In the genomic region with DNA sequence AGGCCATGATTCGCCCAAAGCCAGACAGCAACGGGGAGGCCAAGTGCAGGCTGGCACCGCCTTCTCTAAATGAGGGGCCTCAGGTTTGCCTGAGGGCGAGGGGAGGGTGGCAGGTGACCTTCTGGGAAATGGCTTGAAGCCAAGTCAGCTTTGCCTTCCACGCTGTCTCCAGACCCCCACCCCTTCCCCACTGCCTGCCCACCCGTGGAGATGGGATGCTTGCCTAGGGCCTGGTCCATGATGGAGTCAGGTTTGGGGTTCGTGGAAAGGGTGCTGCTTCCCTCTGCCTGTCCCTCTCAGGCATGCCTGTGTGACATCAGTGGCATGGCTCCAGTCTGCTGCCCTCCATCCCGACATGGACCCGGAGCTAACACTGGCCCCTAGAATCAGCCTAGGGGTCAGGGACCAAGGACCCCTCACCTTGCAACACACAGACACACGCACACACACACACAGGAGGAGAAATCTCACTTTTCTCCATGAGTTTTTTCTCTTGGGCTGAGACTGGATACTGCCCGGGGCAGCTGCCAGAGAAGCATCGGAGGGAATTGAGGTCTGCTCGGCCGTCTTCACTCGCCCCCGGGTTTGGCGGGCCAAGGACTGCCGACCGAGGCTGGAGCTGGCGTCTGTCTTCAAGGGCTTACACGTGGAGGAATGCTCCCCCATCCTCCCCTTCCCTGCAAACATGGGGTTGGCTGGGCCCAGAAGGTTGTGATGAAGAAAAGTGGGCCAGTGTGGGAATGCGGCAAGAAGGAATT, we compare ENCODE assay signal across 17 cellular contexts. TPM values are rescaled to one million over a fixed set of nuclear protein-coding genes. Genes with fewer than 3 reads are reported as not detected.
DNase-seq lines count a peak whose midpoint lies in the region; ATAC-seq and TF ChIP-seq lines count a peak whose summit lies in the region.
"Had no signal": no experiment of that assay in that cellular context is flagged by ENCODE, and none has a peak within 500 bp of the region (broad histone marks: within the 10 kb centered on the region; RNA-seq: fewer than 3 reads in every experiment).

No MANE protein-coding gene starts in this region.

- H3K27me3 ChIP-seq in breast epithelium, result no peaks in the 10 kb centered on the region
- H3K27me3 ChIP-seq in right cardiac atrium (ENCODE audit: control insufficient read depth, insufficient read depth), result no peaks in the 10 kb centered on the region
- no peaks in the 10 kb centered on the region for H3K27me3 ChIP-seq in uterus

- H3K4me3 ChIP-seq in breast epithelium, result no peak overlapping the region
- H3K4me3 ChIP-seq in right cardiac atrium (ENCODE audit: low read length), result no peak overlapping the region
- no peak overlapping the region for H3K4me3 ChIP-seq in uterus
- H3K4me3 ChIP-seq: SJSA1, thoracic aorta had no signal

- intact Hi-C loops in breast epithelium (cut with DNase I; ENCODE audit: low total_unique reads) (no loop called here), right cardiac atrium (cut with DNase I) (no loop called here), posterior vena cava (cut with DNase I) (no loop called here), uterus (cut with DNase I; ENCODE audit: low total_unique reads) (no loop called here)

- H3K4me1 ChIP-seq in breast epithelium, result peaks cover 26 to 29% of the 10 kb centered on the region in 2 donors
- peaks cover 5% of the 10 kb centered on the region for H3K4me1 ChIP-seq in right cardiac atrium (ENCODE audit: control insufficient read depth, insufficient read depth, low read length)
- H3K4me1 ChIP-seq in uterus, result peaks cover 16 to 21% of the 10 kb centered on the region in 2 donors

- TF ChIP-seq POLR2A in breast epithelium (IDR thresholded peaks at IDR 0.05) (no peak), uterus (IDR thresholded peaks at IDR 0.05) (no peak)

- peak in 1 of 2 donors; percentile 51 for DNase-seq in breast epithelium (ENCODE audit: low spot score in 2 of 2)
- peak; percentile 62 to 91 (median 90) for DNase-seq in right cardiac atrium
- peak; percentile 92 for DNase-seq in posterior vena cava (ENCODE audit: low spot score)
- peak in 1 of 2 donors; percentile 77 for DNase-seq in uterus
- DNase-seq in activated CD8-positive, alpha-beta memory T cell treated with anti-CD3 and anti-CD28 coated beads, Interleukin-2, amount 50 U/mL, for 48 hours, result no peak
- no peak for DNase-seq in hepatic stellate cell (ENCODE audit: low spot score)
- no peak for DNase-seq in GOT3 (lab: John Stamatoyannopoulos, UW)
- DNase-seq: activated CD4-positive, alpha-beta T cell treated with anti-CD3 and anti-CD28 coated beads for 36 hours; Calu3; effector CD4-positive, alpha-beta T cell; naive B cell; NCI-H187; NCI-H446 treated with DMSO at 0.1 percent for 48 hours; stimulated activated CD4-positive, alpha-beta T cell treated with anti-CD3 and anti-CD28 coated beads, Interleukin-2, amount 100 ng/mL, for 48 hours had no signal

- H3K27ac ChIP-seq in breast epithelium, result peak overlapping the region; percentile 94
- no peak overlapping the region for H3K27ac ChIP-seq in right cardiac atrium (ENCODE audit: low read length)
- H3K27ac ChIP-seq in uterus, result peak overlapping the region; percentile 93 to 95

- H3K36me3 ChIP-seq in breast epithelium (no peaks in the 10 kb centered on the region), uterus (no peaks in the 10 kb centered on the region)
- H3K36me3 ChIP-seq: SJSA1, thoracic aorta had no signal

- 62% methylated on average over 22 of the region's 22 CpGs for WGBS in right cardiac atrium

- H3K9me3 ChIP-seq in breast epithelium, result no peaks in the 10 kb centered on the region
- no peaks in the 10 kb centered on the region for H3K9me3 ChIP-seq in right cardiac atrium (ENCODE audit: control insufficient read depth, low read length)
- no peaks in the 10 kb centered on the region for H3K9me3 ChIP-seq in uterus
- H3K9me3 ChIP-seq: SJSA1, thoracic aorta had no signal

- no peak for TF ChIP-seq CTCF in breast epithelium (IDR thresholded peaks at IDR 0.05)
- no peak for TF ChIP-seq CTCF in uterus (IDR thresholded peaks at IDR 0.05)

- ATAC-seq in right cardiac atrium, result peak; percentile 3 to 29
- ATAC-seq in GM21825 (IDR thresholded peaks at IDR 0.05; ENCODE audit: unreplicated experiment), result no peak
- ATAC-seq: activated CD4-positive, alpha-beta T cell treated with anti-CD3 and anti-CD28 coated beads for 36 hours had no signal

RNA-seq across cellular contexts. Expression of a gene that starts 18.7 kb away (rescaled TPM):
- total RNA-seq in breast epithelium, result 10 to 100 TPM in 2 of 3 donors, 1 to 10 TPM in 1; 3.4 to 27.8 (median 17.7) TPM
- total RNA-seq in right cardiac atrium, result 10 to 100 TPM; 21.6 to 39.8 (median 29.4) TPM
- polyA plus RNA-seq in right cardiac atrium, result 16.5 TPM
- 10 to 100 TPM; 35.7 to 69.9 TPM for total RNA-seq in posterior vena cava
- 10 to 100 TPM in 2 of 4 donors, 1 to 10 TPM in 2; 1.8 to 47.9 (median 9.9) TPM for total RNA-seq in uterus

Comparison
In these comparisons a context has a peak if more than half of its experiments do, and no peak if none do; other contexts are left out.
1. DNase-seq: peak in right cardiac atrium (3 of 3) and posterior vena cava (single experiment); none in activated CD8-positive, alpha-beta memory T cell treated with anti-CD3 and anti-CD28 coated beads, Interleukin-2, amount 50 U/mL, for 48 hours (single experiment), hepatic stellate cell (single experiment) and GOT3 (single experiment).